12 cellular contexts compared by ENCODE assay signal in genomic region chr4:3322059-3322550, GRCh38. TPM values are rescaled to one million over a fixed set of nuclear protein-coding genes. Genes with fewer than 3 reads are reported as not detected.
A peak's percentile ranks its signal among the peaks of the same experiment; 100 is the strongest.
DNase-seq lines count a peak whose midpoint lies in the region; ATAC-seq and TF ChIP-seq lines count a peak whose summit lies in the region.
"Had no signal": no experiment of that assay in that cellular context is flagged by ENCODE, and none has a peak within 500 bp of the region (broad histone marks: within the 10 kb centered on the region; RNA-seq: fewer than 3 reads in every experiment).

No MANE protein-coding gene starts in this region.

- intact Hi-C loops in IMR-90 (cut with micrococcal nuclease): no loop called here
- intact Hi-C loops in colonic mucosa (cut with DNase I): no loop called here
- intact Hi-C loops in left lung (cut with DNase I): no loop called here
- intact Hi-C loops in activated CD4-positive, alpha-beta memory T cell treated with anti-CD3 and anti-CD28 coated beads for 36 hours (cut with micrococcal nuclease): no loop called here

- no peaks in the 10 kb centered on the region for H3K4me1 Mint-ChIP-seq in activated CD4-positive, alpha-beta memory T cell treated with anti-CD3 and anti-CD28 coated beads for 36 hours (ENCODE audit: low read depth)
- H3K4me1 Mint-ChIP-seq in activated naive CD8-positive, alpha-beta T cell treated with anti-CD3 and anti-CD28 coated beads for 36 hours: no peaks in the 10 kb centered on the region

- no peaks in the 10 kb centered on the region for H3K27me3 Mint-ChIP-seq in activated CD4-positive, alpha-beta memory T cell treated with anti-CD3 and anti-CD28 coated beads for 36 hours
- H3K27me3 Mint-ChIP-seq in activated naive CD8-positive, alpha-beta T cell treated with anti-CD3 and anti-CD28 coated beads for 36 hours: peaks cover under 1% of the 10 kb centered on the region

- no peak overlapping the region for H3K56ac ChIP-seq in IMR-90 (ENCODE audit: extremely low read depth, insufficient read depth, low read length)

- H3K4me1 ChIP-seq in IMR-90 (ENCODE audit: control insufficient read depth, insufficient read depth, low read length) (peaks cover 3% of the 10 kb centered on the region; the same call in 1 of the 2 replicates), colonic mucosa (no peaks in the 10 kb centered on the region), left lung (peaks cover 0 to 15% of the 10 kb centered on the region in 2 donors), suprapubic skin (peaks cover 21% of the 10 kb centered on the region)

- POLR2A ChIA-PET in IMR-90 (lab: Charles Lee; ENCODE audit: unreplicated experiment): no interaction called here
- POLR2A ChIA-PET in activated CD4-positive, alpha-beta memory T cell treated with anti-CD3 and anti-CD28 coated beads for 36 hours (lab: Charles Lee): interaction anchor here (0.6 kb wide), 1 partner anchor 209 kb away, joined by 6 read pairs; no protein-coding TSS in a partner anchor

- no peak overlapping the region for H3K27ac ChIP-seq in IMR-90 (ENCODE audit: insufficient read depth, low read length)
- no peak overlapping the region for H3K27ac ChIP-seq in colonic mucosa
- H3K27ac ChIP-seq in left lung: peak overlapping the region; percentile 45 to 51
- H3K27ac ChIP-seq in suprapubic skin: peak overlapping the region; percentile 32

- H3K9ac ChIP-seq in IMR-90 (ENCODE audit: low read depth, low read length) (no peak overlapping the region), colonic mucosa (ENCODE audit: low read depth in 2 of 2, low read length in 2 of 2) (no peak overlapping the region)

- no peak overlapping the region for H3K4me3 Mint-ChIP-seq in activated CD4-positive, alpha-beta memory T cell treated with anti-CD3 and anti-CD28 coated beads for 36 hours
- H3K4me3 Mint-ChIP-seq in activated naive CD8-positive, alpha-beta T cell treated with anti-CD3 and anti-CD28 coated beads for 36 hours: no peak overlapping the region
- H3K4me3 Mint-ChIP-seq: stimulated activated naive B cell treated with anti-CD40 and anti-IgM and Interleukin-4, amounts not matched to agents 10 μg/mL and 1 μg/mL and 100 μg/mL, for 72 hours had no signal

- H3K18ac ChIP-seq in IMR-90 (ENCODE audit: low read depth, low read length): no peak overlapping the region

- peak overlapping the region; percentile 2 for H2AFZ ChIP-seq in IMR-90 (replicated peaks; ENCODE audit: low read length, poor library complexity)

- H3K4ac ChIP-seq in IMR-90 (ENCODE audit: low read depth, low read length): no peak overlapping the region

- H4K5ac ChIP-seq in IMR-90 (ENCODE audit: low read depth, low read length): no peak overlapping the region

- no peak overlapping the region for H4K91ac ChIP-seq in IMR-90 (ENCODE audit: insufficient read depth, low read depth, low read length)

- no TSS peak for BruUV-seq in IMR-90 (replicated peaks; lab: Mats Ljungman, UMichigan)

- H3K4me2 ChIP-seq in IMR-90 (ENCODE audit: low read depth, low read length): no peak overlapping the region

- no peak overlapping the region for H2BK120ac ChIP-seq in IMR-90 (ENCODE audit: low read depth, low read length)

- no peaks in the 10 kb centered on the region for H3K9me3 Mint-ChIP-seq in activated CD4-positive, alpha-beta memory T cell treated with anti-CD3 and anti-CD28 coated beads for 36 hours
- peaks cover 2% of the 10 kb centered on the region for H3K9me3 Mint-ChIP-seq in activated naive CD8-positive, alpha-beta T cell treated with anti-CD3 and anti-CD28 coated beads for 36 hours
- H3K9me3 Mint-ChIP-seq: activated T-helper 2 cell treated with anti-CD3 and anti-CD28 coated beads, Interferon-gamma antibody, Interleukin-2, Interleukin-4, amounts not matched to agents 10 μg/mL and 5 μg/mL and 100 μg/mL, durations not matched to agents 14 hours and 24 hours and 36 hours had no signal

- peak overlapping the region; percentile 84 for H2AK9ac ChIP-seq in IMR-90 (replicated peaks; ENCODE audit: low read depth, low read length, poor library complexity)

- peak overlapping the region in 1 of 2 experiments; percentile 1; a peak in 1 of 4 replicates for H4K8ac ChIP-seq in IMR-90 (ENCODE audit: low read depth in 2 of 2, low read length in 2 of 2)

- peak; percentile 48 for ATAC-seq in IMR-90 (ENCODE audit: low read depth)
- no peak for ATAC-seq in left lung
- no peak for ATAC-seq in HG03280 (IDR thresholded peaks at IDR 0.05; ENCODE audit: unreplicated experiment)
- ATAC-seq: stimulated activated naive B cell treated with anti-CD40 and anti-IgM and Interleukin-4, amounts not matched to agents 10 μg/mL and 1 μg/mL and 100 μg/mL, for 72 hours had no signal

- no peak for TF ChIP-seq RAD21 in IMR-90 (IDR thresholded peaks at IDR 0.05; ENCODE audit: low read length)

- no peak overlapping the region for H2BK15ac ChIP-seq in IMR-90 (ENCODE audit: low read depth, low read length)

- WGBS in IMR-90 (ENCODE audit: extremely low coverage in 2 of 2, insufficient read length in 1 of 2), 2 experiments: 40% methylated on average over 1 of the region's 10 CpGs; no CpG with 5 or more reads in 1 of the 2 experiments
- 75% methylated on average over 10 of the region's 10 CpGs for WGBS in suprapubic skin

- dilution Hi-C loops in IMR-90 (cut with HindIII; ENCODE audit: low sequenced_read_pairs, unreplicated experiment): no loop called here

- H4K20me1 ChIP-seq in IMR-90 (ENCODE audit: insufficient read depth, low read length): peaks cover 23% of the 10 kb centered on the region

- H3K4me3 ChIP-seq in IMR-90 (ENCODE audit: insufficient read depth, low read depth, low read length): no peak overlapping the region
- H3K4me3 ChIP-seq in colonic mucosa: no peak overlapping the region
- no peak overlapping the region for H3K4me3 ChIP-seq in left lung
- H3K4me3 ChIP-seq in suprapubic skin: no peak overlapping the region
- H3K4me3 ChIP-seq: HAP-1 had no signal

- DNase-seq in IMR-90 (peak; percentile 46), colonic mucosa (peak; percentile 15), left lung (no peak), suprapubic skin (ENCODE audit: low spot score in 2 of 2) (peak; percentile 62 to 75)
- DNase-seq in activated CD4-positive, alpha-beta memory T cell treated with anti-CD3 and anti-CD28 coated beads for 36 hours: no peak
- DNase-seq in activated naive CD8-positive, alpha-beta T cell treated with anti-CD3 and anti-CD28 coated beads for 36 hours: no peak
- DNase-seq: mammary epithelial cell; NCI-H1417 treated with DMSO at 0.1 percent for 48 hours; stimulated activated naive B cell treated with anti-CD40 and anti-IgM and Interleukin-4, amounts not matched to agents 10 μg/mL and 1 μg/mL and 100 μg/mL, for 72 hours had no signal

- peaks cover 27% of the 10 kb centered on the region for H3K9me1 ChIP-seq in IMR-90 (ENCODE audit: insufficient read depth, low read length)

- H3K14ac ChIP-seq in IMR-90 (replicated peaks; ENCODE audit: low read depth, low read length): no peak overlapping the region

- H3K9me3 ChIP-seq in IMR-90 (ENCODE audit: control insufficient read depth, insufficient read depth, low read length): no peaks in the 10 kb centered on the region
- no peaks in the 10 kb centered on the region for H3K9me3 ChIP-seq in colonic mucosa
- no peaks in the 10 kb centered on the region for H3K9me3 ChIP-seq in left lung
- no peaks in the 10 kb centered on the region for H3K9me3 ChIP-seq in suprapubic skin
- H3K9me3 ChIP-seq: HAP-1 had no signal

- H2BK20ac ChIP-seq in IMR-90 (ENCODE audit: low read depth, low read length): no peak overlapping the region

- H3K27me3 ChIP-seq in IMR-90 (ENCODE audit: control insufficient read depth, insufficient read depth, low read length) (no peaks in the 10 kb centered on the region), colonic mucosa (no peaks in the 10 kb centered on the region), left lung (no peaks in the 10 kb centered on the region), suprapubic skin (no peaks in the 10 kb centered on the region)

- CTCF ChIA-PET in IMR-90 (lab: Yijun Ruan, JAX): no interaction called here
- CTCF ChIA-PET in activated CD4-positive, alpha-beta memory T cell treated with anti-CD3 and anti-CD28 coated beads for 36 hours (lab: Charles Lee): no interaction called here

- H3K79me1 ChIP-seq in IMR-90 (ENCODE audit: low read depth in 1 of 2, low read length in 2 of 2): peaks cover 47 to 74% of the 10 kb centered on the region in 2 experiments

- H3K27ac Mint-ChIP-seq in activated CD4-positive, alpha-beta memory T cell treated with anti-CD3 and anti-CD28 coated beads for 36 hours: no peak overlapping the region
- no peak overlapping the region for H3K27ac Mint-ChIP-seq in activated naive CD8-positive, alpha-beta T cell treated with anti-CD3 and anti-CD28 coated beads for 36 hours
- H3K27ac Mint-ChIP-seq: activated T-helper 2 cell treated with anti-CD3 and anti-CD28 coated beads, Interferon-gamma antibody, Interleukin-2, Interleukin-4, amounts not matched to agents 10 μg/mL and 5 μg/mL and 100 μg/mL, durations not matched to agents 14 hours and 24 hours and 36 hours; stimulated activated naive B cell treated with anti-CD40 and anti-IgM and Interleukin-4, amounts not matched to agents 10 μg/mL and 1 μg/mL and 100 μg/mL, for 72 hours had no signal

- TF ChIP-seq POLR2A in IMR-90 (IDR thresholded peaks at IDR 0.05; ENCODE audit: low read depth, low read length): no peak
- TF ChIP-seq POLR2A in suprapubic skin (IDR thresholded peaks at IDR 0.05): no peak

- TF ChIP-seq EP300 in suprapubic skin (IDR thresholded peaks at IDR 0.05): no peak

- TF ChIP-seq CTCF in IMR-90 (conservative IDR thresholded peaks at IDR 0.05; ENCODE audit: low read depth, low read length) (no peak), colonic mucosa (IDR thresholded peaks at IDR 0.05) (no peak), left lung (IDR thresholded peaks at IDR 0.05) (no peak), suprapubic skin (IDR thresholded peaks at IDR 0.05) (no peak)

- H3K36me3 Mint-ChIP-seq in activated CD4-positive, alpha-beta memory T cell treated with anti-CD3 and anti-CD28 coated beads for 36 hours: peaks cover 1% of the 10 kb centered on the region
- no peaks in the 10 kb centered on the region for H3K36me3 Mint-ChIP-seq in activated naive CD8-positive, alpha-beta T cell treated with anti-CD3 and anti-CD28 coated beads for 36 hours

- no peak overlapping the region for H2BK5ac ChIP-seq in IMR-90 (ENCODE audit: low read depth, low read length, poor library complexity, severe bottlenecking)

- in situ Hi-C loops in IMR-90 (cut with MboI; ENCODE audit: low sequenced_read_pairs): no loop called here

- peaks cover 23% of the 10 kb centered on the region; the same call in 1 of the 2 replicates for H3K36me3 ChIP-seq in IMR-90 (ENCODE audit: control insufficient read depth, insufficient read depth, low read length)
- H3K36me3 ChIP-seq in colonic mucosa: no peaks in the 10 kb centered on the region
- peaks cover 0 to 14% of the 10 kb centered on the region in 2 donors for H3K36me3 ChIP-seq in left lung
- peaks cover 12% of the 10 kb centered on the region for H3K36me3 ChIP-seq in suprapubic skin
- H3K36me3 ChIP-seq: HAP-1 had no signal

- peak overlapping the region; percentile 68; the same call in 1 of the 2 replicates for H3K23ac ChIP-seq in IMR-90 (ENCODE audit: low read depth, low read length)

- H2AK5ac ChIP-seq in IMR-90 (ENCODE audit: low read depth, low read length): no peak overlapping the region

RNA-seq across cellular contexts. Expression of gene RGS12, which starts 29.3 kb away (rescaled TPM):
- 11.8 and 13.1 TPM in 2 replicates for total RNA-seq in IMR-90 (2012; rRNA removed)
- 12.0 and 15.7 TPM in 2 replicates for polyA plus RNA-seq in IMR-90 (2012; rRNA removed)
- polyA plus RNA-seq in IMR-90 (2012; cell fraction: cytosol; rRNA removed): 9.1 and 13.7 TPM in 2 replicates
- polyA plus RNA-seq in IMR-90 (2012; cell fraction: nucleus; rRNA removed; ENCODE audit: low replicate concordance): 27.6 and 42.6 TPM in 2 replicates
- total RNA-seq in colonic mucosa: 10 to 100 TPM; 18.0 to 25.7 TPM
- total RNA-seq in left lung: 10 to 100 TPM; 28.2 to 30.4 TPM
- total RNA-seq in suprapubic skin: 100 to 1,000 TPM in 2 of 4 donors, 10 to 100 TPM in 2; 65.8 to 246 (median 118) TPM
- total RNA-seq in activated CD4-positive, alpha-beta memory T cell treated with anti-CD3 and anti-CD28 coated beads for 36 hours: 1 to 10 TPM; 8.6 to 8.8 TPM
- total RNA-seq in activated naive CD8-positive, alpha-beta T cell treated with anti-CD3 and anti-CD28 coated beads for 36 hours: 1 to 10 TPM; 1.7 to 2.9 TPM

Comparison
In these comparisons a context has a peak if more than half of its experiments do, and no peak if none do; other contexts are left out.
1. DNase-seq: peak in IMR-90 (single experiment), colonic mucosa (single experiment) and suprapubic skin (2 of 2); none in left lung (0 of 2), activated CD4-positive, alpha-beta memory T cell treated with anti-CD3 and anti-CD28 coated beads for 36 hours (single experiment) and activated naive CD8-positive, alpha-beta T cell treated with anti-CD3 and anti-CD28 coated beads for 36 hours (single experiment).
2. H3K27ac ChIP-seq: peak in left lung (2 of 2) and suprapubic skin (single experiment); none in IMR-90 (single experiment) and colonic mucosa (single experiment).